ENCODE assay signal across 8 cellular contexts in genomic region chr20:324177-325042, GRCh38. TPM values are rescaled to one million over a fixed set of nuclear protein-coding genes. Genes with fewer than 3 reads are reported as not detected.
DNase-seq lines count a peak whose midpoint lies in the region; ATAC-seq lines count a peak whose summit lies in the region.

No MANE protein-coding gene starts in this region.

- H3K27me3 Mint-ChIP-seq in activated CD8-positive, alpha-beta T cell treated with anti-CD3 and anti-CD28 coated beads, Interleukin-2, amount 10 ng/mL, durations not matched to agents 7 days and 5 days (ENCODE audit: low read depth): no peaks in the 10 kb centered on the region
- H3K27me3 Mint-ChIP-seq in memory B cell: no peaks in the 10 kb centered on the region

- POLR2A ChIA-PET in activated CD8-positive, alpha-beta T cell treated with anti-CD3 and anti-CD28 coated beads, Interleukin-2, amount 10 ng/mL, durations not matched to agents 7 days and 5 days (lab: Charles Lee): interaction anchor here (0.8 to 3.4 kb wide), 5 partner anchors 14 to 36 kb away, joined by 3 to 49 read pairs (median 3); partner anchors contain the start of gene ZCCHC3

- H3K4me1 Mint-ChIP-seq in activated CD8-positive, alpha-beta T cell treated with anti-CD3 and anti-CD28 coated beads, Interleukin-2, amount 10 ng/mL, durations not matched to agents 7 days and 5 days (ENCODE audit: low read depth): peaks cover 40% of the 10 kb centered on the region
- H3K4me1 Mint-ChIP-seq in memory B cell: peaks cover 19% of the 10 kb centered on the region

- peak overlapping the region; percentile 87 for H3K4me3 Mint-ChIP-seq in activated CD8-positive, alpha-beta T cell treated with anti-CD3 and anti-CD28 coated beads, Interleukin-2, amount 10 ng/mL, durations not matched to agents 7 days and 5 days
- H3K4me3 Mint-ChIP-seq in memory B cell: peak overlapping the region; percentile 95

- ATAC-seq in GM19452 (IDR thresholded peaks at IDR 0.05; ENCODE audit: unreplicated experiment): peak; percentile 60
- ATAC-seq in activated CD8-positive, alpha-beta T cell treated with anti-CD3 and anti-CD28 coated beads, Interleukin-2, amount 10 ng/mL, durations not matched to agents 7 days and 5 days: peak; percentile 66
- ATAC-seq in memory B cell (ENCODE audit: low read depth): peak; percentile 63

- peak overlapping the region; percentile 90 for H3K27ac Mint-ChIP-seq in activated CD8-positive, alpha-beta T cell treated with anti-CD3 and anti-CD28 coated beads, Interleukin-2, amount 10 ng/mL, durations not matched to agents 7 days and 5 days
- H3K27ac Mint-ChIP-seq in memory B cell: peak overlapping the region; percentile 89

- CTCF ChIA-PET in activated CD8-positive, alpha-beta T cell treated with anti-CD3 and anti-CD28 coated beads, Interleukin-2, amount 10 ng/mL, durations not matched to agents 7 days and 5 days (lab: Charles Lee): interaction anchor here (0.8 to 4.9 kb wide), 11 partner anchors 13 to 148 kb away, joined by 3 to 32 read pairs (median 4); no protein-coding TSS in a partner anchor

- H3K9me3 Mint-ChIP-seq in activated CD8-positive, alpha-beta T cell treated with anti-CD3 and anti-CD28 coated beads, Interleukin-2, amount 10 ng/mL, durations not matched to agents 7 days and 5 days (ENCODE audit: insufficient read depth): no peaks in the 10 kb centered on the region
- no peaks in the 10 kb centered on the region for H3K9me3 Mint-ChIP-seq in memory B cell

- H3K36me3 Mint-ChIP-seq in activated CD8-positive, alpha-beta T cell treated with anti-CD3 and anti-CD28 coated beads, Interleukin-2, amount 10 ng/mL, durations not matched to agents 7 days and 5 days (ENCODE audit: low read depth): peaks cover 2% of the 10 kb centered on the region
- peaks cover 8% of the 10 kb centered on the region for H3K36me3 Mint-ChIP-seq in memory B cell

- DNase-seq in CMK (ENCODE audit: low read depth): peak; percentile 92
- peak; percentile 97 for DNase-seq in HK-2 (ENCODE audit: unreplicated experiment)
- peak; percentile 97 for DNase-seq in NCI-H82 (lab: John Stamatoyannopoulos, UW)
- DNase-seq in activated CD8-positive, alpha-beta T cell treated with anti-CD3 and anti-CD28 coated beads, Interleukin-2, amount 10 ng/mL, durations not matched to agents 7 days and 5 days: peak; percentile 91
- peak; percentile 77 for DNase-seq in effector CD8-positive, alpha-beta T cell (lab: John Stamatoyannopoulos, UW)
- peak; percentile 91 to 97 for DNase-seq in memory B cell (ENCODE audit: low spot score in 2 of 2)
- DNase-seq in stimulated activated CD8-positive, alpha-beta memory T cell treated with anti-CD3 and anti-CD28 coated beads, Interleukin-12 subunit alpha, Interleukin-12 subunit beta, amount 100 ng/mL, for 1 hour (ENCODE audit: low read depth): peak; percentile 81

RNA-seq across cellular contexts. Expression of gene SOX12, which starts 0.9 kb away (rescaled TPM):
- 1 to 10 TPM; 5.5 to 5.8 TPM for total RNA-seq in activated CD8-positive, alpha-beta T cell treated with anti-CD3 and anti-CD28 coated beads, Interleukin-2, amount 10 ng/mL, durations not matched to agents 7 days and 5 days

RNA-seq across cellular contexts. Expression of gene NRSN2, which starts 22.5 kb away (rescaled TPM):
- total RNA-seq in activated CD8-positive, alpha-beta T cell treated with anti-CD3 and anti-CD28 coated beads, Interleukin-2, amount 10 ng/mL, durations not matched to agents 7 days and 5 days: 1 to 10 TPM; 1.4 to 2.4 TPM

RNA-seq across cellular contexts. Expression of gene ZCCHC3, which starts 27.0 kb away (rescaled TPM):
- 10 to 100 TPM; 28.4 to 29.0 TPM for total RNA-seq in activated CD8-positive, alpha-beta T cell treated with anti-CD3 and anti-CD28 coated beads, Interleukin-2, amount 10 ng/mL, durations not matched to agents 7 days and 5 days

RNA-seq across cellular contexts. Expression of gene C20orf96, which starts 33.9 kb away (rescaled TPM):
- 1 to 10 TPM; 6.8 to 8.5 TPM for total RNA-seq in activated CD8-positive, alpha-beta T cell treated with anti-CD3 and anti-CD28 coated beads, Interleukin-2, amount 10 ng/mL, durations not matched to agents 7 days and 5 days

RNA-seq across cellular contexts. Expression of gene TRIB3, which starts 56.1 kb away (rescaled TPM):
- total RNA-seq in activated CD8-positive, alpha-beta T cell treated with anti-CD3 and anti-CD28 coated beads, Interleukin-2, amount 10 ng/mL, durations not matched to agents 7 days and 5 days: 10 to 100 TPM; 32.6 to 32.8 TPM

Comparison
In these comparisons a context has a peak if more than half of its experiments do, and no peak if none do; other contexts are left out.
1. Peak in every context shown above with its lines: DNase-seq and ATAC-seq.